ENCODE assay signal across 21 cellular contexts in genomic region chr1:156258859-156259258, GRCh38. TPM values are rescaled to one million over a fixed set of nuclear protein-coding genes. Genes with fewer than 3 reads are reported as not detected.
DNase-seq lines count a peak whose midpoint lies in the region; ATAC-seq, FAIRE-seq and TF ChIP-seq lines count a peak whose summit lies in the region.
"Had no signal": no experiment of that assay in that cellular context is flagged by ENCODE, and none has a peak within 500 bp of the region (broad histone marks: within the 10 kb centered on the region; RNA-seq: fewer than 3 reads in every experiment).

No MANE protein-coding gene starts in this region.

- H3K4me2 ChIP-seq in mammary epithelial cell (ENCODE audit: insufficient read depth, low read depth, low read length) (no peak overlapping the region), keratinocyte (ENCODE audit: control insufficient read depth, extremely low read depth, insufficient read depth, low read depth, low read length) (no peak overlapping the region)
- H3K4me2 ChIP-seq: BLaER1, GM23338 had no signal

- peaks cover 0 to 1% (median 0%) of the 10 kb centered on the region in 3 donors for H3K9me3 Mint-ChIP-seq in IgD-negative memory B cell
- H3K9me3 Mint-ChIP-seq: CD4-positive, alpha-beta memory T cell; GM23338 had no signal

- H2AFZ ChIP-seq in mammary epithelial cell (ENCODE audit: low read depth, low read length) (no peak overlapping the region), keratinocyte (ENCODE audit: control insufficient read depth, low read length) (no peak overlapping the region)
- H2AFZ ChIP-seq: GM23338 had no signal

- peak; percentile 77 for DNase-seq in mammary epithelial cell
- DNase-seq in epithelial cell of esophagus (ENCODE audit: low read depth), result peak; percentile 90
- DNase-seq in keratinocyte (ENCODE audit: low read depth, low spot score), result no peak
- no peak for DNase-seq in NAMALWA (ENCODE audit: low spot score)
- DNase-seq in stimulated activated CD4-positive, alpha-beta T cell treated with anti-CD3 and anti-CD28 coated beads, Interleukin-2, amount 100 ng/mL, for 48 hours, result no peak
- DNase-seq: 8988T; CD4-positive, alpha-beta memory T cell; DMS153; DMS79; GDM1; HCEC 1CT had no signal

- peak overlapping the region in 2 of 3 donors; percentile 43 to 53 for H3K27ac Mint-ChIP-seq in IgD-negative memory B cell
- H3K27ac Mint-ChIP-seq: GM23338 had no signal

- dilution Hi-C loops in mammary epithelial cell (cut with HindIII; ENCODE audit: low sequenced_read_pairs) (no loop called here), keratinocyte (cut with MboI; ENCODE audit: extremely low pct_ligation_motif_present, low sequenced_read_pairs) (no loop called here)

- no peaks in the 10 kb centered on the region for H3K27me3 ChIP-seq in mammary epithelial cell (ENCODE audit: insufficient read depth, low read length)
- no peaks in the 10 kb centered on the region for H3K27me3 ChIP-seq in keratinocyte (ENCODE audit: control insufficient read depth, extremely low read depth, insufficient read depth, low read length)
- H3K27me3 ChIP-seq: BLaER1 had no signal

- in situ Hi-C loops in mammary epithelial cell (cut with MboI; ENCODE audit: low sequenced_read_pairs in 2 of 2), result no loop called here

- H3K4me3 ChIP-seq in mammary epithelial cell (replicated peaks in 1 of 3; ENCODE audit: insufficient read depth in 1 of 3, low read depth in 2 of 3, low read length in 3 of 3), result no peak overlapping the region
- H3K4me3 ChIP-seq in epithelial cell of esophagus (ENCODE audit: low read length), result no peak overlapping the region
- H3K4me3 ChIP-seq in keratinocyte (ENCODE audit: control insufficient read depth in 2 of 3, extremely low read depth in 1 of 3, insufficient read depth in 2 of 3, low read depth in 1 of 3, low read length in 3 of 3), result no peak overlapping the region
- H3K4me3 ChIP-seq: BLaER1, GM23338 had no signal

- no peaks in the 10 kb centered on the region for H3K4me1 Mint-ChIP-seq in IgD-negative memory B cell
- H3K4me1 Mint-ChIP-seq: CD14-positive monocyte; CD4-positive, alpha-beta memory T cell; GM23338 had no signal

- H3K36me3 Mint-ChIP-seq in IgD-negative memory B cell, result peaks cover 8% of the 10 kb centered on the region

- H3K27me3 Mint-ChIP-seq in IgD-negative memory B cell, result no peaks in the 10 kb centered on the region
- H3K27me3 Mint-ChIP-seq: CD4-positive, alpha-beta memory T cell had no signal

- TF ChIP-seq CTCF in mammary epithelial cell (conservative IDR thresholded peaks at IDR 0.05 in 1 of 2, IDR thresholded peaks at IDR 0.05 in 1 of 2; ENCODE audit: extremely low read depth in 1 of 2, insufficient read depth in 1 of 2, low read depth in 1 of 2, low read length in 2 of 2), result no peak
- no peak for TF ChIP-seq CTCF in epithelial cell of esophagus (IDR thresholded peaks at IDR 0.05; ENCODE audit: insufficient read depth, low read depth, low read length, missing control alignments)
- no peak for TF ChIP-seq CTCF in keratinocyte (optimal IDR thresholded peaks at IDR 0.05 in 1 of 3, IDR thresholded peaks at IDR 0.05 in 1 of 3, conservative IDR thresholded peaks at IDR 0.05 in 1 of 3; ENCODE audit: extremely low read depth in 1 of 3, insufficient read depth in 2 of 3, low read length in 3 of 3)

- WGBS in mammary epithelial cell (ENCODE audit: low coverage, missing lambda C conversion rate), result 48% methylated on average over 7 of the region's 8 CpGs

- H3K79me2 ChIP-seq in mammary epithelial cell (ENCODE audit: insufficient read depth, low read length), result peaks cover 6% of the 10 kb centered on the region
- no peaks in the 10 kb centered on the region for H3K79me2 ChIP-seq in keratinocyte (ENCODE audit: control insufficient read depth, insufficient read depth, low read length)

- peak; percentile 99 for FAIRE-seq in keratinocyte (lab: Jason Lieb, UNC)
- FAIRE-seq: GM12892, GM18507, H54, HTR-8/SVneo had no signal

- H3K9ac ChIP-seq in mammary epithelial cell (ENCODE audit: insufficient read depth, low read length) (no peak overlapping the region), keratinocyte (ENCODE audit: control insufficient read depth, extremely low read depth, insufficient read depth, low read length) (no peak overlapping the region)
- H3K9ac ChIP-seq: BLaER1 had no signal

- H3K27ac ChIP-seq in mammary epithelial cell (ENCODE audit: insufficient read depth, low read depth, low read length) (no peak overlapping the region), keratinocyte (ENCODE audit: control insufficient read depth, insufficient read depth, low read length) (peak overlapping the region; percentile 39)
- H3K27ac ChIP-seq: BLaER1 had no signal

- intact Hi-C loops in mammary epithelial cell (cut with micrococcal nuclease), result no loop called here

- ATAC-seq in GM19452 (IDR thresholded peaks at IDR 0.05; ENCODE audit: unreplicated experiment), result no peak
- ATAC-seq in HG03159 (IDR thresholded peaks at IDR 0.05; ENCODE audit: unreplicated experiment), result no peak
- ATAC-seq: GM23338 had no signal

- no peak overlapping the region for H3K4me3 Mint-ChIP-seq in IgD-negative memory B cell
- H3K4me3 Mint-ChIP-seq: CD14-positive monocyte; CD4-positive, alpha-beta memory T cell; GM23338 had no signal

- no peaks in the 10 kb centered on the region for H4K20me1 ChIP-seq in mammary epithelial cell (ENCODE audit: insufficient read depth, low read length)
- peaks cover 10% of the 10 kb centered on the region for H4K20me1 ChIP-seq in keratinocyte (ENCODE audit: control insufficient read depth, extremely low read depth, insufficient read depth, low read length)

- CTCF ChIA-PET in mammary epithelial cell (lab: Charles Lee; ENCODE audit: low non-redundant PET), result no interaction called here

- peaks cover 66% of the 10 kb centered on the region for H3K4me1 ChIP-seq in mammary epithelial cell (ENCODE audit: insufficient read depth, low read length)
- peaks cover 65% of the 10 kb centered on the region for H3K4me1 ChIP-seq in keratinocyte (ENCODE audit: control insufficient read depth, extremely low read depth, insufficient read depth, low read length)
- H3K4me1 ChIP-seq: BLaER1 had no signal

- BruUV-seq in mammary epithelial cell (replicated peaks; lab: Mats Ljungman, UMichigan), result no TSS peak

- peaks cover 5% of the 10 kb centered on the region for H3K9me1 ChIP-seq in keratinocyte (ENCODE audit: control insufficient read depth, extremely low read depth, insufficient read depth, low read length)

- no peaks in the 10 kb centered on the region for H3K9me3 ChIP-seq in mammary epithelial cell (replicated peaks; ENCODE audit: insufficient read depth, low read length)
- no peaks in the 10 kb centered on the region for H3K9me3 ChIP-seq in keratinocyte (ENCODE audit: control insufficient read depth, low read depth, low read length)
- H3K9me3 ChIP-seq: BLaER1 had no signal

- peaks cover 35% of the 10 kb centered on the region for H3K36me3 ChIP-seq in mammary epithelial cell (ENCODE audit: insufficient read depth, low read length)
- H3K36me3 ChIP-seq in keratinocyte (ENCODE audit: control insufficient read depth in 2 of 2, extremely low read depth in 1 of 2, insufficient read depth in 2 of 2, low read length in 2 of 2), result peaks cover 26 to 66% of the 10 kb centered on the region in 2 experiments

RNA-seq across cellular contexts. Expression of gene PAQR6, which starts 11.0 kb away (rescaled TPM):
- polyA plus RNA-seq in IgD-negative memory B cell (0.44 TPM), mammary epithelial cell (1.6 TPM), keratinocyte (0.78 to 2.2 TPM (median 1.00 TPM) in 3 replicates)
- total RNA-seq in mammary epithelial cell, result 1 to 10 TPM; 2.8 to 7.6 TPM
- polyA minus RNA-seq in mammary epithelial cell (1.2 TPM), keratinocyte (0.23 to 0.43 TPM (median 0.42 TPM) in 3 replicates)
- 1.5 TPM for polyA plus RNA-seq in keratinocyte (2011; ENCODE audit: low read depth)
- 0.11 and 0.17 TPM in 2 replicates for polyA plus RNA-seq in keratinocyte (2011; cell fraction: cytosol; rRNA removed)
- 9.0 and 13.1 TPM in 2 replicates for polyA plus RNA-seq in keratinocyte (2011; cell fraction: nucleus; rRNA removed)
- 1.2 and 12.1 TPM in 2 replicates for polyA plus RNA-seq in keratinocyte (2012; ENCODE audit: low replicate concordance)
- not detected for polyA minus RNA-seq in keratinocyte (2011; cell fraction: cytosol; rRNA and poly(A)+ RNA removed)
- polyA minus RNA-seq in keratinocyte (2011; cell fraction: nucleus; rRNA and poly(A)+ RNA removed), result 1.9 and 2.0 TPM in 2 replicates
- polyA plus RNA-seq: CD14-positive monocyte had no signal

RNA-seq across cellular contexts. Expression of gene BGLAP, which starts 16.9 kb away (rescaled TPM):
- polyA plus RNA-seq in IgD-negative memory B cell, result not detected
- total RNA-seq in mammary epithelial cell, result not detected
- polyA plus RNA-seq in mammary epithelial cell, result 0.29 TPM
- polyA minus RNA-seq in mammary epithelial cell, result not detected
- polyA plus RNA-seq in keratinocyte, result 0.12 to 0.45 TPM (median 0.23 TPM) in 3 replicates
- polyA plus RNA-seq in keratinocyte (2011; ENCODE audit: low read depth), result 0.50 TPM
- 0.25 TPM in 1 of 2 replicates, not detected in the other for polyA plus RNA-seq in keratinocyte (2011; cell fraction: cytosol; rRNA removed)
- 0.25 and 1.00 TPM in 2 replicates for polyA plus RNA-seq in keratinocyte (2011; cell fraction: nucleus; rRNA removed)
- polyA plus RNA-seq in keratinocyte (2012; ENCODE audit: low replicate concordance), result 0.69 TPM in 1 of 2 replicates, not detected in the other
- 0.61 TPM in 1 of 3 replicates, not detected in the others for polyA minus RNA-seq in keratinocyte
- polyA minus RNA-seq in keratinocyte (2011; cell fraction: cytosol; rRNA and poly(A)+ RNA removed), result not detected
- polyA minus RNA-seq in keratinocyte (2011; cell fraction: nucleus; rRNA and poly(A)+ RNA removed), result 0.63 TPM in 1 of 2 replicates, not detected in the other
- polyA plus RNA-seq: CD14-positive monocyte; CD4-positive, alpha-beta memory T cell had no signal

RNA-seq across cellular contexts. Expression of gene SMG5, which starts 23.8 kb away (rescaled TPM):
- 27.2 TPM for polyA plus RNA-seq in IgD-negative memory B cell
- 10 to 100 TPM; 74.5 to 76.7 TPM for total RNA-seq in mammary epithelial cell
- polyA plus RNA-seq in mammary epithelial cell, result 25.5 TPM
- 46.2 TPM for polyA minus RNA-seq in mammary epithelial cell
- polyA plus RNA-seq in keratinocyte, result 22.4 to 28.2 TPM (median 27.8 TPM) in 3 replicates
- polyA plus RNA-seq in keratinocyte (2011; ENCODE audit: low read depth), result 39.6 TPM
- polyA plus RNA-seq in keratinocyte (2011; cell fraction: cytosol; rRNA removed), result 19.9 and 23.2 TPM in 2 replicates
- 69.2 and 82.1 TPM in 2 replicates for polyA plus RNA-seq in keratinocyte (2011; cell fraction: nucleus; rRNA removed)
- polyA plus RNA-seq in keratinocyte (2012; ENCODE audit: low replicate concordance), result 38.2 and 45.5 TPM in 2 replicates
- 29.0 to 62.0 TPM (median 29.1 TPM) in 3 replicates for polyA minus RNA-seq in keratinocyte
- 32.6 TPM for polyA minus RNA-seq in keratinocyte (2011; cell fraction: cytosol; rRNA and poly(A)+ RNA removed)
- 23.3 and 35.4 TPM in 2 replicates for polyA minus RNA-seq in keratinocyte (2011; cell fraction: nucleus; rRNA and poly(A)+ RNA removed)

RNA-seq across cellular contexts. Expression of gene TMEM79, which starts 25.3 kb away (rescaled TPM):
- polyA plus RNA-seq in IgD-negative memory B cell (9.3 TPM), mammary epithelial cell (26.2 TPM), keratinocyte (9.6 to 31.8 TPM (median 14.2 TPM) in 3 replicates)
- 10 to 100 TPM in 1 of 2 donors, 1 to 10 TPM in 1; 5.0 to 18.4 TPM for total RNA-seq in mammary epithelial cell
- polyA minus RNA-seq in mammary epithelial cell (31.2 TPM), keratinocyte (9.3 to 25.7 TPM (median 14.0 TPM) in 3 replicates)
- polyA plus RNA-seq in keratinocyte (2011; ENCODE audit: low read depth), result 38.2 TPM
- polyA plus RNA-seq in keratinocyte (2011; cell fraction: cytosol; rRNA removed), result 10.9 and 16.4 TPM in 2 replicates
- 29.2 and 30.8 TPM in 2 replicates for polyA plus RNA-seq in keratinocyte (2011; cell fraction: nucleus; rRNA removed)
- polyA plus RNA-seq in keratinocyte (2012; ENCODE audit: low replicate concordance), result 9.4 and 83.2 TPM in 2 replicates
- 12.1 TPM for polyA minus RNA-seq in keratinocyte (2011; cell fraction: cytosol; rRNA and poly(A)+ RNA removed)
- polyA minus RNA-seq in keratinocyte (2011; cell fraction: nucleus; rRNA and poly(A)+ RNA removed), result 17.9 and 22.1 TPM in 2 replicates

RNA-seq across cellular contexts. Expression of gene GLMP, which starts 36.6 kb away (rescaled TPM):
- polyA plus RNA-seq in IgD-negative memory B cell, result 11.5 TPM
- 10 to 100 TPM; 29.7 to 32.1 TPM for total RNA-seq in mammary epithelial cell
- 16.1 TPM for polyA plus RNA-seq in mammary epithelial cell
- 14.0 TPM for polyA minus RNA-seq in mammary epithelial cell
- polyA plus RNA-seq in keratinocyte, result 12.5 to 28.0 TPM (median 13.7 TPM) in 3 replicates
- polyA plus RNA-seq in keratinocyte (2011; ENCODE audit: low read depth), result 3.6 TPM
- 9.9 and 17.0 TPM in 2 replicates for polyA plus RNA-seq in keratinocyte (2011; cell fraction: cytosol; rRNA removed)
- polyA plus RNA-seq in keratinocyte (2011; cell fraction: nucleus; rRNA removed), result 32.8 and 39.1 TPM in 2 replicates
- 25.5 and 28.1 TPM in 2 replicates for polyA plus RNA-seq in keratinocyte (2012; ENCODE audit: low replicate concordance)
- polyA minus RNA-seq in keratinocyte, result 10.4 to 24.7 TPM (median 23.7 TPM) in 3 replicates
- 14.2 TPM for polyA minus RNA-seq in keratinocyte (2011; cell fraction: cytosol; rRNA and poly(A)+ RNA removed)
- polyA minus RNA-seq in keratinocyte (2011; cell fraction: nucleus; rRNA and poly(A)+ RNA removed), result 17.6 and 18.5 TPM in 2 replicates

Comparison
In these comparisons a context has a peak if more than half of its experiments do, and no peak if none do; other contexts are left out.
1. DNase-seq: peak in mammary epithelial cell (single experiment) and epithelial cell of esophagus (single experiment); none in keratinocyte (single experiment), NAMALWA (single experiment) and stimulated activated CD4-positive, alpha-beta T cell treated with anti-CD3 and anti-CD28 coated beads, Interleukin-2, amount 100 ng/mL, for 48 hours (0 of 2).